ENCODE assay signal across 1 cellular context in the genomic region with DNA sequence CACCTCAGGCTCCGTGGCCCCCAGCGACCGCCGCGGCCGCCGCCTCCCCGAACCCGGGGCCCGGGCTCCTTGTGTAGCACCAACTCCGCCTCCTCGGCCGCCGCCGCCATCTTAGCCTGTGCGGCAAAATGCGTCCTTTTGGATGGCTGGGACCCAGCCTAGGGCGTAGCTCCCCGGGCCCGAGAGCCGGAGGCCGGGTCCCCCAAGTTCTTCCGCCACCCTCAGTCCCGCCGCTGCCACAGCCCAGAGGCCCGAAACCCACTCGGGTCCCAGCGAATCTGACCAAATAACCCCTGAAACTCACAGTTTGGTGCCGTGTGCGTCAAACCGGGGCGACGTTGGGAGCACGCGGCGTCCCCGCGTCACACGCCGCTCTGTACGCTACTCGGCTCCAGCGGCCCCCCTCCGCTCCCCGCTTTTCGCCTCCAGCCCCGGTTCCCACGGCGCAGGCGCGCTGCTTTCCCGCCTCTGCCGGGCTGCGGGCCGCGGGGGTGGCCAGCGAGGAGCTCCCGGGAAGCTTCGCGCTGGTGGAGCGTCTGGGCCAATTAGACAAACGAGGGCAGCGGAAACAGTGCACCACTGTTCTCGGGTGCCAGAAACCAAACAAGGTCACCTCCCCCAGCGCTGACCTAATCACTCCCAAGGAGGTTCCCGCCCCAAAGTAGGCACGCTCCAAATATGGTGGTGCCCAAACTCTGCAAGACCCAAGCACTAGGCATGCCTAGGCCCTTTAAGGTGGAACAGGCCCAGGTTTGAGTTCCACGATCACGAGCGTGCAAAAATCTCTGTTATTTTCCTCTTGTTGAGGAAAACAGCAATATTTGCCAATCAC.
A peak's percentile ranks its signal among the peaks of the same experiment; 100 is the strongest.
TF ChIP-seq lines count a peak whose summit lies in the region.

A gene (minus strand): TSS at position 350 of the 832 bp plus-strand sequence. CDS start 39,682 bp downstream, outside the sequence.

TF ChIP-seq in HepG2, 621 proteins besides CTCF, POLR2A, EP300 and RAD21 (continued from another document):
- no peak for TF ChIP-seq DNMT1 (CRISPR knock-in tag; IDR thresholded peaks at IDR 0.05)
- TF ChIP-seq RBAK (CRISPR knock-in tag; IDR thresholded peaks at IDR 0.05), result no peak
- no peak for TF ChIP-seq HNRNPK (IDR thresholded peaks at IDR 0.05; ENCODE audit: low read depth, low read length, poor library complexity, severe bottlenecking)
- TF ChIP-seq, protein P1, sequence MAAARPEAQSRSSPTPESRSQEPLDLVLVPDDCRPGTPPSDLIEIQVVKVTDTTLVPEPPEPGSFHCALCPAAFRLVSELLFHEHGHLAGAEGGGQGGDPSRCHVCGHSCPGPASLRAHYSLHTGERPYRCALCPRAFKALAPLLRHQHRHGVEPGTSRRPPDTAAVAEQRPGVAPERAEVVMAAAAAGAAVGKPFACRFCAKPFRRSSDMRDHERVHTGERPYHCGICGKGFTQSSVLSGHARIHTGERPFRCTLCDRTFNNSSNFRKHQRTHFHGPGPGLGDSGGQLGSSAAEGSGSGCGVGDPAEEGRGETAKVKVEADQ (CRISPR knock-in tag; IDR thresholded peaks at IDR 0.05; ENCODE audit: borderline replicate concordance), result no peak
- TF ChIP-seq, protein P2, sequence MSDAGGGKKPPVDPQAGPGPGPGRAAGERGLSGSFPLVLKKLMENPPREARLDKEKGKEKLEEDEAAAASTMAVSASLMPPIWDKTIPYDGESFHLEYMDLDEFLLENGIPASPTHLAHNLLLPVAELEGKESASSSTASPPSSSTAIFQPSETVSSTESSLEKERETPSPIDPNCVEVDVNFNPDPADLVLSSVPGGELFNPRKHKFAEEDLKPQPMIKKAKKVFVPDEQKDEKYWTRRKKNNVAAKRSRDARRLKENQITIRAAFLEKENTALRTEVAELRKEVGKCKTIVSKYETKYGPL (CRISPR knock-in tag; IDR thresholded peaks at IDR 0.05), result 0 out of 2 replicates have a peak, but pooled peaks have one; percentile 53
- peak; percentile 89 for TF ChIP-seq KMT2B (CRISPR knock-in tag; IDR thresholded peaks at IDR 0.05)
- TF ChIP-seq, protein P3, sequence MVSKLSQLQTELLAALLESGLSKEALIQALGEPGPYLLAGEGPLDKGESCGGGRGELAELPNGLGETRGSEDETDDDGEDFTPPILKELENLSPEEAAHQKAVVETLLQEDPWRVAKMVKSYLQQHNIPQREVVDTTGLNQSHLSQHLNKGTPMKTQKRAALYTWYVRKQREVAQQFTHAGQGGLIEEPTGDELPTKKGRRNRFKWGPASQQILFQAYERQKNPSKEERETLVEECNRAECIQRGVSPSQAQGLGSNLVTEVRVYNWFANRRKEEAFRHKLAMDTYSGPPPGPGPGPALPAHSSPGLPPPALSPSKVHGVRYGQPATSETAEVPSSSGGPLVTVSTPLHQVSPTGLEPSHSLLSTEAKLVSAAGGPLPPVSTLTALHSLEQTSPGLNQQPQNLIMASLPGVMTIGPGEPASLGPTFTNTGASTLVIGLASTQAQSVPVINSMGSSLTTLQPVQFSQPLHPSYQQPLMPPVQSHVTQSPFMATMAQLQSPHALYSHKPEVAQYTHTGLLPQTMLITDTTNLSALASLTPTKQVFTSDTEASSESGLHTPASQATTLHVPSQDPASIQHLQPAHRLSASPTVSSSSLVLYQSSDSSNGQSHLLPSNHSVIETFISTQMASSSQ (IDR thresholded peaks at IDR 0.05; ENCODE audit: low read depth), result no peak
- TF ChIP-seq, protein P3 (CRISPR knock-in tag; IDR thresholded peaks at IDR 0.05; ENCODE audit: borderline replicate concordance), result peak; percentile 69; the same call in 1 of the 2 replicates
- TF ChIP-seq ARHGAP35 (CRISPR knock-in tag; IDR thresholded peaks at IDR 0.05; ENCODE audit: borderline replicate concordance), result peak; percentile 96; the same call in 1 of the 2 replicates
- no peak for TF ChIP-seq ZKSCAN5 (CRISPR knock-in tag; IDR thresholded peaks at IDR 0.05)
- TF ChIP-seq SPEN (CRISPR knock-in tag; IDR thresholded peaks at IDR 0.05; ENCODE audit: low read depth), result peak; percentile 86
- TF ChIP-seq ZBTB7A (CRISPR knock-in tag; IDR thresholded peaks at IDR 0.05), result peak; percentile 70
- TF ChIP-seq ZNF557 (CRISPR knock-in tag; IDR thresholded peaks at IDR 0.05), result no peak
- no peak; the same call in 1 of the 2 replicates for TF ChIP-seq KLF9 (CRISPR knock-in tag; IDR thresholded peaks at IDR 0.05; ENCODE audit: low read depth)
- no peak for TF ChIP-seq KAT2B (IDR thresholded peaks at IDR 0.05; ENCODE audit: borderline replicate concordance, low read depth, low read length)
- no peak for TF ChIP-seq NFIC (IDR thresholded peaks at IDR 0.05; ENCODE audit: low read length)
